15 cellular contexts compared by ENCODE assay signal in genomic region chr5:103441523-103441922, GRCh38.
A peak's percentile ranks its signal among the peaks of the same experiment; 100 is the strongest.
DNase-seq lines count a peak whose midpoint lies in the region; ATAC-seq, FAIRE-seq and TF ChIP-seq lines count a peak whose summit lies in the region.
"Had no signal": no experiment of that assay in that cellular context is flagged by ENCODE, and none has a peak within 500 bp of the region (broad histone marks: within the 10 kb centered on the region; RNA-seq: fewer than 3 reads in every experiment).

No MANE protein-coding gene starts in this region.

- no peak overlapping the region for H4K5ac ChIP-seq in H1 (ENCODE audit: insufficient read length, low read depth, low read length)

- no peak overlapping the region for H3K4me3 Mint-ChIP-seq in activated T-cell treated with anti-CD3 and anti-CD28 coated beads, Interleukin-2, amount 50 U/mL, for 72 hours
- H3K4me3 Mint-ChIP-seq: activated naive CD8-positive, alpha-beta T cell treated with anti-CD3 and anti-CD28 coated beads, Interleukin-2, amount 50 U/mL, for 24 hours; CD14-positive monocyte; dendritic cell treated with granulocyte-macrophage colony-stimulating factor and Interleukin-4, amounts not matched to agents 40 ng/mL and 50 ng/mL, for 4 days had no signal

- H3K36me3 ChIP-seq in Loucy (ENCODE audit: insufficient read depth, low read length) (no peaks in the 10 kb centered on the region), H1 (ENCODE audit: control insufficient read depth in 2 of 4, insufficient read depth in 4 of 4, low read length in 3 of 4) (no peaks in the 10 kb centered on the region), adrenal gland (replicated peaks in 1 of 2) (no peaks in the 10 kb centered on the region)
- H3K36me3 ChIP-seq: prostate gland, stomach had no signal

- H3K56ac ChIP-seq in H1 (replicated peaks; ENCODE audit: insufficient read length, low read depth, low read length): no peak overlapping the region

- no peaks in the 10 kb centered on the region for H4K20me1 ChIP-seq in Loucy (ENCODE audit: insufficient read depth, low read length, poor library complexity, severe bottlenecking)
- H4K20me1 ChIP-seq in H1 (replicated peaks in 1 of 2; ENCODE audit: control insufficient read depth in 1 of 2, insufficient read depth in 2 of 2, low read length in 2 of 2): no peaks in the 10 kb centered on the region

- H2BK20ac ChIP-seq in H1 (ENCODE audit: low read length): no peak overlapping the region

- H3K23ac ChIP-seq in H1 (ENCODE audit: insufficient read length): no peak overlapping the region

- no peaks in the 10 kb centered on the region for H3K23me2 ChIP-seq in H1 (ENCODE audit: low read depth, low read length)

- no peak for FAIRE-seq in A549 (lab: Jason Lieb, UNC)
- no peak for FAIRE-seq in H1 (lab: Jason Lieb, UNC)
- FAIRE-seq: islet of Langerhans had no signal

- TF ChIP-seq CTCF in A549 (IDR thresholded peaks at IDR 0.05) (0 out of 3 replicates have a peak, but pooled peaks have one; percentile 9), Loucy (conservative IDR thresholded peaks at IDR 0.05; ENCODE audit: low read length) (peak; percentile 31), H1 (IDR thresholded peaks at IDR 0.05; ENCODE audit: control extremely low read depth in 1 of 3, insufficient read depth in 1 of 3, low read depth in 1 of 3, low read length in 3 of 3) (peak in 2 of 3 experiments; percentile 33 to 41; a peak in 2 of 4 replicates), adrenal gland (IDR thresholded peaks at IDR 0.05) (peak in 1 of 6 experiments; percentile 12)

- no peak overlapping the region for H3K14ac ChIP-seq in H1 (ENCODE audit: insufficient read length)

- H3K36me3 Mint-ChIP-seq in activated T-cell treated with anti-CD3 and anti-CD28 coated beads, Interleukin-2, amount 50 U/mL, for 72 hours (ENCODE audit: insufficient read depth in 2 of 2): peaks cover 5% of the 10 kb centered on the region in 2 donors
- H3K36me3 Mint-ChIP-seq: CD14-positive monocyte had no signal

- H2BK15ac ChIP-seq in H1 (ENCODE audit: low read length): no peak overlapping the region

- H2BK12ac ChIP-seq in H1 (ENCODE audit: low read depth, low read length): no peak overlapping the region

- ATAC-seq in A549: no peak
- no peak for ATAC-seq in GM19328 (IDR thresholded peaks at IDR 0.05; ENCODE audit: unreplicated experiment)
- ATAC-seq in activated T-cell treated with anti-CD3 and anti-CD28 coated beads, Interleukin-2, amount 50 U/mL, for 72 hours (replicated peaks in 1 of 2): no peak
- ATAC-seq: activated naive CD8-positive, alpha-beta T cell treated with anti-CD3 and anti-CD28 coated beads, Interleukin-2, amount 50 U/mL, for 24 hours had no signal

- intact Hi-C loops in adrenal gland (cut with DNase I): no loop called here

- POLR2A ChIA-PET in A549 (lab: Yijun Ruan, JAX): no interaction called here
- POLR2A ChIA-PET in H1 (lab: Charles Lee; ENCODE audit: partially characterized antibody): no interaction called here

- TF ChIP-seq POLR2A in A549 (IDR thresholded peaks at IDR 0.05; ENCODE audit: low read length) (no peak), H1 (IDR thresholded peaks at IDR 0.05; ENCODE audit: control extremely low read depth in 1 of 2, low read depth in 2 of 2, low read length in 2 of 2) (no peak), adrenal gland (IDR thresholded peaks at IDR 0.05) (no peak)

- CTCF ChIA-PET in A549 (lab: Yijun Ruan, JAX) (interaction anchor here (0.8 kb wide), 1 partner anchor 103 kb away, joined by 3 read pairs; no protein-coding TSS in a partner anchor), H1 (lab: Charles Lee; ENCODE audit: partially characterized antibody) (interaction anchor here (0.7 to 2.3 kb wide), 27 partner anchors 8 to 209 kb away, joined by 3 to 29 read pairs (median 4); no protein-coding TSS in a partner anchor)

- no peaks in the 10 kb centered on the region for H3K4me1 ChIP-seq in A549
- no peaks in the 10 kb centered on the region for H3K4me1 ChIP-seq in Loucy (ENCODE audit: insufficient read depth, low read length, poor library complexity, severe bottlenecking)
- H3K4me1 ChIP-seq in H1 (replicated peaks in 1 of 4; ENCODE audit: control insufficient read depth in 3 of 4, insufficient read depth in 4 of 4, low read length in 3 of 4): peaks cover 0 to 7% (median 2%) of the 10 kb centered on the region in 4 experiments; a peak in 3 of 7 replicates
- peaks cover 0 to 9% of the 10 kb centered on the region in 2 donors for H3K4me1 ChIP-seq in adrenal gland (replicated peaks in 1 of 2)
- H3K4me1 ChIP-seq: prostate gland had no signal

- H4K8ac ChIP-seq in H1 (ENCODE audit: extremely low read depth, insufficient read depth, low read length): no peak overlapping the region

- no peaks in the 10 kb centered on the region for H3K79me1 ChIP-seq in H1 (ENCODE audit: low read depth, low read length)

- H3K4me2 ChIP-seq in A549 (no peak overlapping the region), Loucy (ENCODE audit: low read depth, low read length, poor library complexity, severe bottlenecking) (no peak overlapping the region), H1 (ENCODE audit: insufficient read depth in 1 of 2, low read depth in 2 of 2, low read length in 2 of 2) (no peak overlapping the region)

- H2AK5ac ChIP-seq in H1 (ENCODE audit: low read depth, low read length): no peak overlapping the region

- H4K91ac ChIP-seq in H1 (replicated peaks; ENCODE audit: insufficient read length, low read length): no peak overlapping the region

- WGBS in A549 (ENCODE audit: missing lambda C conversion rate): 11% methylated on average over 2 of the region's 2 CpGs
- WGBS in H1 (ENCODE audit: extremely low coverage in 1 of 2, insufficient coverage in 1 of 2, insufficient read length in 1 of 2, insufficient replicate concordance in 2 of 2, low coverage in 1 of 2, low lambda C conversion rate in 2 of 2, missing lambda C conversion rate in 1 of 2), 2 experiments: 39% methylated on average over 2 of the region's 2 CpGs; no CpG with 5 or more reads in 1 of the 2 experiments
- 57 to 66% (median 62%) methylated on average over 2 of the region's 2 CpGs for WGBS in adrenal gland, 4 donors

- H2BK5ac ChIP-seq in H1 (ENCODE audit: low read depth, low read length): no peak overlapping the region

- DNase-seq in A549 (ENCODE audit: low read depth in 1 of 2, low spot score in 1 of 2): peak in 1 of 2 experiments; percentile 6
- DNase-seq in ELF-1 (ENCODE audit: low read depth, low spot score): peak; percentile 20
- no peak for DNase-seq in H1 (ENCODE audit: low read depth in 1 of 2, low spot score in 2 of 2)
- DNase-seq in adrenal gland: no peak
- no peak for DNase-seq in activated T-cell treated with anti-CD3 and anti-CD28 coated beads, Interleukin-2, amount 50 U/mL, for 72 hours
- no peak for DNase-seq in effector CD4-positive, alpha-beta T cell
- DNase-seq: activated CD4-positive, CD25-positive, alpha-beta regulatory T cell; activated naive CD8-positive, alpha-beta T cell treated with anti-CD3 and anti-CD28 coated beads, Interleukin-2, amount 50 U/mL, for 24 hours; stomach had no signal

- H3K27ac ChIP-seq in A549: no peak overlapping the region
- H3K27ac ChIP-seq in H1 (ENCODE audit: low read depth, low read length): no peak overlapping the region
- H3K27ac ChIP-seq in adrenal gland: no peak overlapping the region
- H3K27ac ChIP-seq: prostate gland, stomach had no signal

- TF ChIP-seq EP300 in A549 (IDR thresholded peaks at IDR 0.05): no peak
- no peak for TF ChIP-seq EP300 in H1 (IDR thresholded peaks at IDR 0.05; ENCODE audit: borderline replicate concordance in 1 of 2, low read depth in 2 of 2, low read length in 2 of 2)

- no peaks in the 10 kb centered on the region for H3K9me2 ChIP-seq in Loucy (replicated peaks; ENCODE audit: low read depth, low read length)

- H3K4me1 Mint-ChIP-seq in activated T-cell treated with anti-CD3 and anti-CD28 coated beads, Interleukin-2, amount 50 U/mL, for 72 hours (ENCODE audit: low read depth): no peaks in the 10 kb centered on the region
- H3K4me1 Mint-ChIP-seq: activated naive CD8-positive, alpha-beta T cell treated with anti-CD3 and anti-CD28 coated beads, Interleukin-2, amount 50 U/mL, for 24 hours had no signal

- H3K27ac Mint-ChIP-seq in activated T-cell treated with anti-CD3 and anti-CD28 coated beads, Interleukin-2, amount 50 U/mL, for 72 hours: no peak overlapping the region
- H3K27ac Mint-ChIP-seq: activated naive CD8-positive, alpha-beta T cell treated with anti-CD3 and anti-CD28 coated beads, Interleukin-2, amount 50 U/mL, for 24 hours; CD14-positive monocyte; dendritic cell treated with granulocyte-macrophage colony-stimulating factor and Interleukin-4, amounts not matched to agents 40 ng/mL and 50 ng/mL, for 4 days had no signal

- no peaks in the 10 kb centered on the region for H3K79me2 ChIP-seq in Loucy (ENCODE audit: insufficient read depth, low read length)
- H3K79me2 ChIP-seq in H1 (ENCODE audit: control insufficient read depth in 1 of 2, insufficient read depth in 2 of 2, low read length in 2 of 2): no peaks in the 10 kb centered on the region

- H3K18ac ChIP-seq in H1 (ENCODE audit: extremely low read depth, low read length): no peak overlapping the region

- H2AFZ ChIP-seq in Loucy (ENCODE audit: low read length): no peak overlapping the region
- no peak overlapping the region for H2AFZ ChIP-seq in H1 (ENCODE audit: low read length)

- TF ChIP-seq RAD21 in A549 (conservative IDR thresholded peaks at IDR 0.05 in 1 of 2, IDR thresholded peaks at IDR 0.05 in 1 of 2): no peak
- peak; percentile 19 to 44; a peak in 3 of 4 replicates for TF ChIP-seq RAD21 in H1 (IDR thresholded peaks at IDR 0.05 in 1 of 2, conservative IDR thresholded peaks at IDR 0.05 in 1 of 2; ENCODE audit: low read depth in 2 of 2, low read length in 2 of 2)

- H3K27me3 ChIP-seq in Loucy (ENCODE audit: insufficient read depth, low read length, poor library complexity, severe bottlenecking): no peaks in the 10 kb centered on the region
- no peaks in the 10 kb centered on the region for H3K27me3 ChIP-seq in H1 (replicated peaks in 1 of 4; ENCODE audit: control insufficient read depth in 3 of 4, extremely low read depth in 1 of 4, insufficient read depth in 3 of 4, low read length in 3 of 4)
- no peaks in the 10 kb centered on the region for H3K27me3 ChIP-seq in adrenal gland
- H3K27me3 ChIP-seq: stomach had no signal

- no peak overlapping the region for H3K9ac ChIP-seq in Loucy (ENCODE audit: low read depth, low read length, poor library complexity, severe bottlenecking)
- H3K9ac ChIP-seq in H1 (replicated peaks in 1 of 4; ENCODE audit: extremely low read depth in 1 of 4, low read depth in 3 of 4, low read length in 3 of 4): no peak overlapping the region

- H3F3A ChIP-seq in Loucy (ENCODE audit: low read depth): no peaks in the 10 kb centered on the region

- H2BK120ac ChIP-seq in H1 (replicated peaks; ENCODE audit: low read depth, low read length): no peak overlapping the region

- peaks cover 4 to 8% of the 10 kb centered on the region in 2 donors for H3K9me3 Mint-ChIP-seq in activated T-cell treated with anti-CD3 and anti-CD28 coated beads, Interleukin-2, amount 50 U/mL, for 72 hours

- H3K4ac ChIP-seq in H1 (replicated peaks; ENCODE audit: insufficient read length, low read depth, low read length): no peak overlapping the region

- H3K9me3 ChIP-seq in A549 (0 out of 3 replicates have a peak, but pooled peaks cover 4% of the 10 kb centered on the region), Loucy (ENCODE audit: insufficient read depth, low read depth, low read length) (no peaks in the 10 kb centered on the region), H1 (ENCODE audit: insufficient read depth in 2 of 2, low read depth in 1 of 2, low read length in 1 of 2) (no peaks in the 10 kb centered on the region), adrenal gland (replicated peaks in 1 of 3) (no peaks in the 10 kb centered on the region)
- H3K9me3 ChIP-seq: prostate gland had no signal

- H3K27me3 Mint-ChIP-seq in activated T-cell treated with anti-CD3 and anti-CD28 coated beads, Interleukin-2, amount 50 U/mL, for 72 hours (ENCODE audit: low read depth): peaks cover 6% of the 10 kb centered on the region
- H3K27me3 Mint-ChIP-seq: activated naive CD8-positive, alpha-beta T cell treated with anti-CD3 and anti-CD28 coated beads, Interleukin-2, amount 50 U/mL, for 24 hours; dendritic cell treated with granulocyte-macrophage colony-stimulating factor and Interleukin-4, amounts not matched to agents 40 ng/mL and 50 ng/mL, for 4 days had no signal

- no peak overlapping the region for H3K4me3 ChIP-seq in A549
- H3K4me3 ChIP-seq in Loucy (ENCODE audit: low read length, poor library complexity, severe bottlenecking): no peak overlapping the region
- H3K4me3 ChIP-seq in H1 (ENCODE audit: extremely low read depth in 1 of 4, insufficient read depth in 2 of 4, low read depth in 3 of 4, low read length in 4 of 4): no peak overlapping the region
- H3K4me3 ChIP-seq in adrenal gland: no peak overlapping the region
- H3K4me3 ChIP-seq: prostate gland, stomach had no signal

Comparison
In these comparisons a context has a peak if more than half of its experiments do, and no peak if none do; other contexts are left out.
1. Of the 18 proteins assayed by ChIP-seq in both H1 and A549: peak only in H1: RAD21; only in A549: none; in both: CTCF; in neither: 16.